1 cellular context compared by ENCODE assay signal in the genomic region with DNA sequence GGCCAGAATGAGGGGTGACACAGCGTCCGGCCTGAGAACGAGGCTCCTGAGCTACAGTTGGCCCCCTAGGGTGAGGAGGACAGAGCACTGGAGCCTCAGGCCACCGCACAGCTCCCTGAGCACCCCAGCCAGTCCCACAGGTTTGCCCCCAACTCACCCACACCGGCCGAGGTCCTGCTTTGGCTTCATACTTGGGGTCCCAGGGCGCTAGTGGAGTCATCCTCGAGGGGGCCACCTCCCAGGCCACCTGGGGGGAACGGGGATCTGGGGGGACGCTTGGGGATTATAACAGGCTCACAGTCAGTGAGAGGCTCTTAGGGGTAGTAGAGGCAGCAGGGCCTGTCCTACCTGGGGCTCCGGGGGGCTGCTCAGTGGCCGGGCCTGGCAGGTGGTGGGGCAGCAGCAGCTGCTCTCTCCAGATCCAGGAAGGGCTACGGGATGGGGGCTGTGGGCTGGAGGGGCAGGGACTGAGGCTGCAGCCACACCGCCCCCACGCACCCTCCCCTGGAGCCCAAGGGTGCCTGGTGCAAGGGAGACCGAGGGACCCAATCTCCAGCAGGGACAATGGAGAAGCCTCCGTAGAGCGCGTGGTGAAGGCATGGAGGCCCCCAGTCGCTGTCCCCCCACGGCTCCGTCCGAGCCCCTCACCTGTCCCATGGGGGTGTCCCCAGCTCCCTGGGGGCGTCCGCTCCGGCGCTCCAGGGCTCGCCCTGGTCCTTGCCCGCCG.
A peak's percentile ranks its signal among the peaks of the same experiment; 100 is the strongest.
TF ChIP-seq lines count a peak whose summit lies in the region.

No MANE protein-coding gene starts in this region.

TF ChIP-seq in K562, 482 proteins besides CTCF, POLR2A, EP300 and RAD21:
- TF ChIP-seq RBM22 (IDR thresholded peaks at IDR 0.05; ENCODE audit: low read depth, low read length, poor library complexity, severe bottlenecking) (peak; percentile 37), POLR2G (IDR thresholded peaks at IDR 0.05; ENCODE audit: low read depth, low read length) (peak; percentile 68), SUPT5H (IDR thresholded peaks at IDR 0.05) (peak; percentile 32; the same call in 1 of the 2 replicates), KAT2B (IDR thresholded peaks at IDR 0.05; ENCODE audit: low read depth, low read length) (no peak), POLR2B (IDR thresholded peaks at IDR 0.05; ENCODE audit: low read depth, partially characterized antibody) (peak; percentile 33)
- TF ChIP-seq, protein P1, sequence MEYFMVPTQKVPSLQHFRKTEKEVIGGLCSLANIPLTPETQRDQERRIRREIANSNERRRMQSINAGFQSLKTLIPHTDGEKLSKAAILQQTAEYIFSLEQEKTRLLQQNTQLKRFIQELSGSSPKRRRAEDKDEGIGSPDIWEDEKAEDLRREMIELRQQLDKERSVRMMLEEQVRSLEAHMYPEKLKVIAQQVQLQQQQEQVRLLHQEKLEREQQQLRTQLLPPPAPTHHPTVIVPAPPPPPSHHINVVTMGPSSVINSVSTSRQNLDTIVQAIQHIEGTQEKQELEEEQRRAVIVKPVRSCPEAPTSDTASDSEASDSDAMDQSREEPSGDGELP (CRISPR knock-in tag; IDR thresholded peaks at IDR 0.05; ENCODE audit: borderline replicate concordance): 0 out of 2 replicates have a peak, but pooled peaks have one; percentile 13
